9 cellular contexts compared by ENCODE assay signal in genomic region chr1:16707894-16708182, GRCh38. TPM values are rescaled to one million over a fixed set of nuclear protein-coding genes. Genes with fewer than 3 reads are reported as not detected.
DNase-seq lines count a peak whose midpoint lies in the region; ATAC-seq and TF ChIP-seq lines count a peak whose summit lies in the region.
"Not testable (repeated sequence)": the region's sequence is repeated elsewhere in the genome, so short reads cannot be mapped to it uniquely, and the experiment has no call there.
"Had no signal": no experiment of that assay in that cellular context is flagged by ENCODE, and none has a peak within 500 bp of the region (broad histone marks: within the 10 kb centered on the region; RNA-seq: fewer than 3 reads in every experiment).

No MANE protein-coding gene starts in this region.

- H3K4me1 ChIP-seq in Caco-2; HUES48 (ENCODE audit: control insufficient read depth, insufficient read depth, low read length); ectodermal cell (ENCODE audit: control insufficient read depth, insufficient read depth, low read length); hepatocyte (ENCODE audit: insufficient read depth); mucosa of descending colon (ENCODE audit: low read depth): not testable (repeated sequence)

- not testable (repeated sequence) for H3K27ac Mint-ChIP-seq in Caco-2 (ENCODE audit: unreplicated experiment); stimulated activated memory B cell treated with anti-CD40 and anti-IgM and Interleukin-4, amounts not matched to agents 10 μg/mL and 1 μg/mL and 100 μg/mL, for 72 hours

- H3K27ac ChIP-seq in HUES48 (ENCODE audit: low read depth, low read length); ectodermal cell (ENCODE audit: insufficient read depth, low read depth, low read length, poor library complexity, severe bottlenecking); hepatocyte: not testable (repeated sequence)

- H3K4me2 ChIP-seq in hepatocyte = peak overlapping the region; percentile 66

- H3K79me2 ChIP-seq in hepatocyte = not testable (repeated sequence)

- intact Hi-C loops in Caco-2 (cut with micrococcal nuclease; ENCODE audit: unreplicated experiment); mucosa of descending colon (cut with DNase I, micrococcal nuclease): not testable (repeated sequence)

- not testable (repeated sequence) for H2AFZ ChIP-seq in hepatocyte

- WGBS in ectodermal cell, 2 experiments = 2 to 3% methylated on average over 18 to 19 of the region's 28 CpGs
- no CpG with 5 or more reads among the region's 28 CpGs for WGBS in hepatocyte (ENCODE audit: low lambda C conversion rate, missing lambda C conversion rate)

- CTCF ChIA-PET in Caco-2 (lab: Charles Lee) = interaction anchor here (0.6 to 2.2 kb wide), 7 partner anchors 16 to 730 kb away, joined by 3 to 8 read pairs (median 5); partner anchors contain the start of gene NBPF1

- H3K36me3 Mint-ChIP-seq in Caco-2 (ENCODE audit: insufficient read depth, unreplicated experiment); stimulated activated memory B cell treated with anti-CD40 and anti-IgM and Interleukin-4, amounts not matched to agents 10 μg/mL and 1 μg/mL and 100 μg/mL, for 72 hours: not testable (repeated sequence)

- not testable (repeated sequence) for H3K9me3 Mint-ChIP-seq in Caco-2 (ENCODE audit: unreplicated experiment); stimulated activated memory B cell treated with anti-CD40 and anti-IgM and Interleukin-4, amounts not matched to agents 10 μg/mL and 1 μg/mL and 100 μg/mL, for 72 hours

- H3K27me3 ChIP-seq in Caco-2 (replicated peaks; ENCODE audit: control insufficient read depth, insufficient read depth, low read length); HUES48 (ENCODE audit: control insufficient read depth, insufficient read depth, low read length); ectodermal cell (ENCODE audit: control insufficient read depth, insufficient read depth, low read length, poor library complexity, severe bottlenecking); hepatocyte: not testable (repeated sequence)

- not testable (repeated sequence) for BruUV-seq in Caco-2 (replicated peaks; lab: Mats Ljungman, UMichigan)

- peak; percentile 28 for ATAC-seq in mucosa of descending colon
- ATAC-seq in stimulated activated memory B cell treated with anti-CD40 and anti-IgM and Interleukin-4, amounts not matched to agents 10 μg/mL and 1 μg/mL and 100 μg/mL, for 72 hours = not testable (repeated sequence)

- TF ChIP-seq CTCF in Caco-2 (IDR thresholded peaks at IDR 0.05; ENCODE audit: insufficient read depth in 1 of 2, low read depth in 1 of 2, low read length in 1 of 2, severe bottlenecking in 1 of 2, unreplicated experiment in 1 of 2); hepatocyte (IDR thresholded peaks at IDR 0.05; ENCODE audit: poor library complexity); mucosa of descending colon (IDR thresholded peaks at IDR 0.05): not testable (repeated sequence)

- DNase-seq in Caco-2 = peak in 1 of 2 experiments; percentile 49
- peak; percentile 29 for DNase-seq in activated CD4-positive, CD25-positive, alpha-beta regulatory T cell treated with anti-CD3 and anti-CD28 coated beads, Interleukin-2, amount 50 U/mL, for 72 hours
- DNase-seq in hepatocyte (ENCODE audit: low spot score) = not testable (repeated sequence)
- DNase-seq in mucosa of descending colon = peak in 1 of 3 donors; percentile 31

- not testable (repeated sequence) for H4K20me1 ChIP-seq in hepatocyte (ENCODE audit: insufficient read depth, poor library complexity, severe bottlenecking)

- H3K4me3 ChIP-seq in Caco-2 (ENCODE audit: low read depth, low read length) (peak overlapping the region; percentile 49), HUES48 (ENCODE audit: low read depth, low read length) (peak overlapping the region; percentile 60), ectodermal cell (ENCODE audit: insufficient read depth, low read depth, low read length) (peak overlapping the region; percentile 16)
- H3K4me3 ChIP-seq in hepatocyte, mucosa of descending colon: not testable (repeated sequence)

- not testable (repeated sequence) for H3K9me2 ChIP-seq in hepatocyte (replicated peaks; ENCODE audit: insufficient read depth)

- H3K9me3 ChIP-seq in Caco-2; HUES48 (ENCODE audit: control insufficient read depth, insufficient read depth, low read length); ectodermal cell (ENCODE audit: control insufficient read depth, low read length); hepatocyte (ENCODE audit: low read depth); mucosa of descending colon: not testable (repeated sequence)

- POLR2A ChIA-PET in Caco-2 (lab: Charles Lee) = interaction anchor here (1.2 kb wide), 1 partner anchor 197 kb away, joined by 4 read pairs; no protein-coding TSS in a partner anchor

- H3K4me3 Mint-ChIP-seq in Caco-2 (ENCODE audit: unreplicated experiment) = peak overlapping the region; percentile 43
- H3K4me3 Mint-ChIP-seq in stimulated activated memory B cell treated with anti-CD40 and anti-IgM and Interleukin-4, amounts not matched to agents 10 μg/mL and 1 μg/mL and 100 μg/mL, for 72 hours = peak overlapping the region; percentile 26

- H3K36me3 ChIP-seq in Caco-2 (ENCODE audit: control insufficient read depth, insufficient read depth, low read length); HUES48 (ENCODE audit: control insufficient read depth, insufficient read depth, low read length); ectodermal cell (ENCODE audit: control insufficient read depth, insufficient read depth, low read length); hepatocyte (replicated peaks; ENCODE audit: insufficient read depth, low read depth); mucosa of descending colon (ENCODE audit: low read depth): not testable (repeated sequence)

- not testable (repeated sequence) for H3K9ac ChIP-seq in HUES48 (ENCODE audit: low read depth, low read length)

- not testable (repeated sequence) for H3K4me1 Mint-ChIP-seq in Caco-2 (ENCODE audit: low read depth, unreplicated experiment); stimulated activated memory B cell treated with anti-CD40 and anti-IgM and Interleukin-4, amounts not matched to agents 10 μg/mL and 1 μg/mL and 100 μg/mL, for 72 hours

- not testable (repeated sequence) for H3K27me3 Mint-ChIP-seq in Caco-2 (ENCODE audit: insufficient read depth, unreplicated experiment); stimulated activated memory B cell treated with anti-CD40 and anti-IgM and Interleukin-4, amounts not matched to agents 10 μg/mL and 1 μg/mL and 100 μg/mL, for 72 hours

RNA-seq across cellular contexts. Expression of gene RNU1-4, which starts 32.5 kb away (rescaled TPM):
- 1,622 and 1,638 TPM in 2 replicates for total RNA-seq in Caco-2 (2022)
- polyA plus RNA-seq in ectodermal cell (2013, experiment 1 of 4) = 2,448 TPM
- 3,281 TPM for polyA plus RNA-seq in ectodermal cell (2013, experiment 2 of 4)
- 16,052 TPM for polyA plus RNA-seq in ectodermal cell (2013, experiment 3 of 4)
- polyA plus RNA-seq in ectodermal cell (2013, experiment 4 of 4) = 9,026 TPM
- under 0.01 TPM in 2 replicates for total RNA-seq in hepatocyte
- polyA plus RNA-seq in hepatocyte = not detected in 2 replicates
- total RNA-seq in mucosa of descending colon = 1,000 to 10,000 TPM; 2,195 to 6,222 (median 2,378) TPM
- polyA plus RNA-seq: BJ, IMR-90 had no signal

RNA-seq across cellular contexts. Expression of gene RNU1-3, which starts 41.1 kb away (rescaled TPM):
- total RNA-seq in Caco-2 (2022) = 1,622 and 1,638 TPM in 2 replicates
- 2,448 TPM for polyA plus RNA-seq in ectodermal cell (2013, experiment 1 of 4)
- polyA plus RNA-seq in ectodermal cell (2013, experiment 2 of 4) = 3,281 TPM
- 16,052 TPM for polyA plus RNA-seq in ectodermal cell (2013, experiment 3 of 4)
- 9,026 TPM for polyA plus RNA-seq in ectodermal cell (2013, experiment 4 of 4)
- total RNA-seq in hepatocyte = under 0.01 TPM in 2 replicates
- polyA plus RNA-seq in hepatocyte = not detected in 2 replicates
- total RNA-seq in mucosa of descending colon = 1,000 to 10,000 TPM; 2,195 to 6,222 (median 2,378) TPM
- polyA plus RNA-seq: BJ, IMR-90 had no signal

Comparison
In these comparisons a context has a peak if more than half of its experiments do, and no peak if none do; other contexts are left out.
1. RNA of gene RNU1-4, which starts 32.5 kb away (total RNA-seq): 2,195 to 6,222 TPM in mucosa of descending colon and 1,622 to 1,638 TPM in Caco-2; under 0.01 TPM in hepatocyte; every median in the first group is over 1,000 times any median in the second.
2. RNA of gene RNU1-3, which starts 41.1 kb away (total RNA-seq): 2,195 to 6,222 TPM in mucosa of descending colon and 1,622 to 1,638 TPM in Caco-2; under 0.01 TPM in hepatocyte; every median in the first group is over 1,000 times any median in the second.